In the genomic region with DNA sequence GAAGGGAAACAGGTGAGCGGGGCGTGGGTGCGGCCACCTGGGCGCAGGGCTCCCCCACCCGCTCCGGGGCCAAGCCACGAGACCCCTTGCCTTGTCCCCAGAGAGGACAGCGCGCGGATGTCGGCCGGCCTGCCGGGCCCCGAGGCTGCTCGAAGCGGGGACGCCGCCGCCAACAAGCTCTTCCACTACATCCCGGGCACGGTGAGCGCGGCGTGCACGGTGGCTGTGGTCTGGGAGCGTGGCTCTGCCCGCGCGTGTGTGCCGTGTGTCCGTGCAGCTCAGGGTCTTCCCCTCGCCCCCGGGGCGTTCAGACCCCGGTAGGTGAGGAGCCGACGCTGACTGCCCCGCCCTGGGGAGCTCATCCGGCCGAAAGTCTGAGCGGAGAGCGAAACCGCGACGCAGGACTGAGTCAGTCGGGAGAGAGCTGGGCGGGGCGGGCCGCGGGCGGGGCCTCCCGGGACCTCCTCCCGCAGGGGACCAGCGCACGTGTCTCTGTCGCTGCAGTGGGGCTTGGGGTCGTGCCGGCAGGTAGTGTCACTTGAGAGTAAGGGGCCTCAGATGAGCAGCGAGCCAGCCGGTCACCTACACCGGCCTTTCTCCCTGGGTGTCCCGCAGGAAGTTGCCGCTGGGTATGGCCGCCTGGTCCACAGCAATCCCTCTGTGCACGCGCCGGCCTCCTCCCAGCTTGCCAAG, we compare ENCODE assay signal across 8 cellular contexts. TPM values are rescaled to one million over a fixed set of nuclear protein-coding genes. Genes with fewer than 3 reads are reported as not detected.
DNase-seq lines count a peak whose midpoint lies in the region; ATAC-seq, FAIRE-seq and TF ChIP-seq lines count a peak whose summit lies in the region.

No MANE protein-coding gene starts in this region.

- H3K27ac ChIP-seq in Panc1 (ENCODE audit: low read length) (peak overlapping the region; percentile 84), upper lobe of right lung (peak overlapping the region; percentile 78)

- H3K4me1 Mint-ChIP-seq in glutamatergic neuron (ENCODE audit: low read depth, unreplicated experiment) = peaks cover 6% of the 10 kb centered on the region

- intact Hi-C loops in Panc1 (cut with micrococcal nuclease; ENCODE audit: unreplicated experiment) = no loop called here
- intact Hi-C loops in posterior vena cava (cut with DNase I) = no loop called here
- intact Hi-C loops in upper lobe of right lung (cut with DNase I) = loop anchor here (10.0 kb wide), 1 partner anchor 62 kb away; no protein-coding TSS in a partner anchor

- TF ChIP-seq CTCF in GM13976 (IDR thresholded peaks at IDR 0.05; ENCODE audit: borderline replicate concordance, control extremely low read depth, extremely low read depth, insufficient read depth, missing control alignments) (no peak), Panc1 (IDR thresholded peaks at IDR 0.05) (no peak), glutamatergic neuron (IDR thresholded peaks at IDR 0.05; ENCODE audit: partially characterized antibody, unreplicated experiment) (no peak), upper lobe of right lung (IDR thresholded peaks at IDR 0.05) (no peak), D721Med (IDR thresholded peaks at IDR 0.05; ENCODE audit: insufficient read depth, missing control alignments) (no peak)

- peak overlapping the region; percentile 59 to 68 for H3K4me3 ChIP-seq in Panc1 (ENCODE audit: low read depth in 2 of 2, low read length in 2 of 2)
- H3K4me3 ChIP-seq in upper lobe of right lung = peak overlapping the region; percentile 83

- no peak overlapping the region for H3K4me3 Mint-ChIP-seq in glutamatergic neuron (ENCODE audit: unreplicated experiment)

- in situ Hi-C loops in GM13976 (cut with MboI; ENCODE audit: low sequenced_read_pairs, unreplicated experiment) (loop anchor here (10.0 kb wide), 1 partner anchor 62 kb away; no protein-coding TSS in a partner anchor), Panc1 (cut with HindIII; ENCODE audit: low pct_unique_long_range_greater_than_20kb, low sequenced_read_pairs) (no loop called here)

- no peaks in the 10 kb centered on the region for H3K36me3 Mint-ChIP-seq in glutamatergic neuron (ENCODE audit: unreplicated experiment)

- peaks cover 12% of the 10 kb centered on the region for H3K27me3 Mint-ChIP-seq in glutamatergic neuron (ENCODE audit: unreplicated experiment)

- CTCF ChIA-PET in Panc1 (lab: Charles Lee) = no interaction called here

- H3K27ac Mint-ChIP-seq in glutamatergic neuron (ENCODE audit: unreplicated experiment) = no peak overlapping the region

- no peaks in the 10 kb centered on the region for H3K36me3 ChIP-seq in Panc1 (ENCODE audit: control insufficient read depth, insufficient read depth, low read length)
- H3K36me3 ChIP-seq in upper lobe of right lung = no peaks in the 10 kb centered on the region

- H3K9me3 Mint-ChIP-seq in glutamatergic neuron (ENCODE audit: unreplicated experiment) = peaks cover 5% of the 10 kb centered on the region

- peaks cover 13% of the 10 kb centered on the region for H3K4me1 ChIP-seq in Panc1 (ENCODE audit: control insufficient read depth, insufficient read depth, low read length)
- H3K4me1 ChIP-seq in upper lobe of right lung = peaks cover 12% of the 10 kb centered on the region

- ATAC-seq in HG02759 (IDR thresholded peaks at IDR 0.05; ENCODE audit: unreplicated experiment) (peak; percentile 67), Panc1 (peak; percentile 89), upper lobe of right lung (peak; percentile 82)

- H3K9me3 ChIP-seq in Panc1 (ENCODE audit: control insufficient read depth, insufficient read depth, low read depth, low read length) (no peaks in the 10 kb centered on the region), upper lobe of right lung (no peaks in the 10 kb centered on the region)

- POLR2A ChIA-PET in Panc1 (lab: Charles Lee) = interaction anchor here (0.6 to 0.9 kb wide), 3 partner anchors 9 to 1257 kb away, joined by 3 to 7 read pairs (median 5); no protein-coding TSS in a partner anchor

- DNase-seq in GM13976 (ENCODE audit: low spot score) (peak; percentile 91), Panc1 (ENCODE audit: low read depth, low spot score) (no peak), activated gamma-delta T cell (lab: John Stamatoyannopoulos, UW) (peak; percentile 58), glutamatergic neuron (peak; percentile 54), posterior vena cava (ENCODE audit: low spot score) (peak; percentile 93), upper lobe of right lung (peak; percentile 89), D721Med (ENCODE audit: insufficient read length, low spot score) (no peak)

- H3K27me3 ChIP-seq in Panc1 (ENCODE audit: control insufficient read depth, insufficient read depth, low read length) = no peaks in the 10 kb centered on the region
- peaks cover 18% of the 10 kb centered on the region for H3K27me3 ChIP-seq in upper lobe of right lung

- no peak for FAIRE-seq in D721Med (lab: Jason Lieb, UNC)

- no TSS peak for BruUV-seq in Panc1 (replicated peaks; lab: Mats Ljungman, UMichigan)

RNA-seq across cellular contexts. Expression of a gene that starts 0.5 kb away (rescaled TPM):
- total RNA-seq in Panc1 (2021; ENCODE audit: unreplicated experiment) (9.8 TPM), glutamatergic neuron (ENCODE audit: unreplicated experiment) (0.29 TPM), posterior vena cava (under 1 TPM; 0.86 to 0.88 TPM), upper lobe of right lung (2.1 TPM)
- polyA plus RNA-seq in Panc1 (2012; ENCODE audit: insufficient read length) = 12.0 TPM

RNA-seq across cellular contexts. Expression of a gene that starts 6.4 kb away (rescaled TPM):
- total RNA-seq in Panc1 (2021; ENCODE audit: unreplicated experiment) (58.8 TPM), glutamatergic neuron (ENCODE audit: unreplicated experiment) (103 TPM), posterior vena cava (1 to 10 TPM; 8.5 to 8.9 TPM), upper lobe of right lung (17.0 TPM)
- polyA plus RNA-seq in Panc1 (2012; ENCODE audit: insufficient read length) = 82.0 TPM

RNA-seq across cellular contexts. Expression of a gene that starts 7.7 kb away (rescaled TPM):
- 193 TPM for total RNA-seq in Panc1 (2021; ENCODE audit: unreplicated experiment)
- polyA plus RNA-seq in Panc1 (2012; ENCODE audit: insufficient read length) = 179 TPM
- 90.3 TPM for total RNA-seq in glutamatergic neuron (ENCODE audit: unreplicated experiment)
- 10 to 100 TPM; 42.8 to 44.5 TPM for total RNA-seq in posterior vena cava
- 54.5 TPM for total RNA-seq in upper lobe of right lung

RNA-seq across cellular contexts. Expression of a gene that starts 15.1 kb away (rescaled TPM):
- total RNA-seq in Panc1 (2021; ENCODE audit: unreplicated experiment) = 1.5 TPM
- polyA plus RNA-seq in Panc1 (2012; ENCODE audit: insufficient read length) = 4.7 TPM
- total RNA-seq in glutamatergic neuron (ENCODE audit: unreplicated experiment) = 0.32 TPM
- under 1 TPM in 1 of 2 donors, not detected in 1; 0.24 TPM for total RNA-seq in posterior vena cava
- total RNA-seq in upper lobe of right lung = 0.35 TPM

RNA-seq across cellular contexts. Expression of a gene that starts 33.1 kb away (rescaled TPM):
- total RNA-seq in Panc1 (2021; ENCODE audit: unreplicated experiment) (74.2 TPM), glutamatergic neuron (ENCODE audit: unreplicated experiment) (218 TPM), posterior vena cava (10 to 100 TPM; 53.5 to 54.4 TPM), upper lobe of right lung (26.8 TPM)
- 67.0 TPM for polyA plus RNA-seq in Panc1 (2012; ENCODE audit: insufficient read length)

Comparison
In these comparisons a context has a peak if more than half of its experiments do, and no peak if none do; other contexts are left out.
1. DNase-seq: peak in GM13976 (single experiment), activated gamma-delta T cell (single experiment), glutamatergic neuron (single experiment), posterior vena cava (single experiment) and upper lobe of right lung (single experiment); none in Panc1 (single experiment) and D721Med (single experiment).
2. Peak in every context shown above with its lines, with median percentiles within 50 percentile points of each other: ATAC-seq.